12 cellular contexts compared by ENCODE assay signal in genomic region chr6:14452567-14453527, GRCh38.
A peak's percentile ranks its signal among the peaks of the same experiment; 100 is the strongest.
DNase-seq lines count a peak whose midpoint lies in the region; ATAC-seq, FAIRE-seq and TF ChIP-seq lines count a peak whose summit lies in the region.
"Had no signal": no experiment of that assay in that cellular context is flagged by ENCODE, and none has a peak within 500 bp of the region (broad histone marks: within the 10 kb centered on the region; RNA-seq: fewer than 3 reads in every experiment).

No MANE protein-coding gene starts in this region.

- H3K27ac Mint-ChIP-seq in T-helper 2 cell treated with Interferon-gamma antibody and Interleukin-4, amounts not matched to agents 5 μg/mL and 100 μg/mL, for 36 hours, result peak overlapping the region; percentile 90

- intact Hi-C loops in K562 (cut with micrococcal nuclease) (loop anchor here (5.0 kb wide), 1 partner anchor 259 kb away; no protein-coding TSS in a partner anchor), left ventricle myocardium superior (cut with micrococcal nuclease) (no loop called here)

- H2AFZ ChIP-seq in K562 (ENCODE audit: low read depth, low read length), result peak overlapping the region; percentile 76

- CTCF ChIA-PET in K562 (lab: Yijun Ruan, JAX; ENCODE audit: low intra/inter-chr PET ratio), result no interaction called here

- peak; percentile 83 for FAIRE-seq in K562 (lab: Jason Lieb, UNC)
- FAIRE-seq: A204.1 had no signal

- WGBS in K562 (ENCODE audit: insufficient coverage, low coverage, missing lambda C conversion rate), result 46% methylated on average over 17 of the region's 17 CpGs

- peak overlapping the region; percentile 49 to 65; a peak in 3 of 4 replicates for H3K9ac ChIP-seq in K562 (ENCODE audit: insufficient read depth in 1 of 2, low read depth in 2 of 2, low read length in 2 of 2)

- no peak for TF ChIP-seq POLR2A in K562 (conservative IDR thresholded peaks at IDR 0.05)

- peaks cover 2% of the 10 kb centered on the region; the same call in 1 of the 2 replicates for H3K9me3 ChIP-seq in K562 (replicated peaks; ENCODE audit: control insufficient read depth, insufficient read depth, low read depth, low read length)

- H3K4me2 ChIP-seq in K562 (ENCODE audit: insufficient read depth, low read length), result peak overlapping the region; percentile 42

- no peaks in the 10 kb centered on the region for H3K27me3 ChIP-seq in K562 (ENCODE audit: control insufficient read depth in 2 of 2, insufficient read depth in 2 of 2, low read length in 2 of 2)

- ATAC-seq in K562 (peak; percentile 70), GM18867 (IDR thresholded peaks at IDR 0.05; ENCODE audit: unreplicated experiment) (no peak), left ventricle myocardium superior (no peak)

- no peaks in the 10 kb centered on the region for H3K27me3 Mint-ChIP-seq in T-helper 2 cell treated with Interferon-gamma antibody and Interleukin-4, amounts not matched to agents 5 μg/mL and 100 μg/mL, for 36 hours (ENCODE audit: low read depth)

- peaks cover 38 to 69% of the 10 kb centered on the region in 2 experiments for H3K4me1 ChIP-seq in K562 (replicated peaks in 1 of 2; ENCODE audit: control insufficient read depth in 2 of 2, insufficient read depth in 2 of 2, low read length in 2 of 2)

- POLR2A ChIA-PET in K562 (lab: Yijun Ruan, JAX), result interaction anchor here (1.1 kb wide), 1 partner anchor 32 kb away, joined by 4 read pairs; no protein-coding TSS in a partner anchor

- peak overlapping the region; percentile 77 for H3K27ac ChIP-seq in K562 (ENCODE audit: extremely low read depth, low read depth, low read length)

- DNase-seq in NK-92 treated with Interleukin-12 subunit alpha and Interleukin-12 subunit beta, amount 100 ng/mL, for 24 hours (lab: John Stamatoyannopoulos, UW), result peak; percentile 73
- DNase-seq in NK-92 (lab: John Stamatoyannopoulos, UW; ENCODE audit: unreplicated experiment) (no peak), K562 (ENCODE audit: extremely low read depth in 1 of 4, low spot score in 3 of 4) (peak; percentile 40 to 88 (median 62)), SIG-M5 treated with dmso at 0.1 percent for 504 hours (lab: John Stamatoyannopoulos, UW; ENCODE audit: unreplicated experiment) (no peak), left ventricle myocardium superior (no peak)
- DNase-seq in T-helper 2 cell treated with Interferon-gamma antibody and Interleukin-4, amounts not matched to agents 5 μg/mL and 100 μg/mL, for 36 hours (ENCODE audit: low spot score), result peak; percentile 88
- DNase-seq in stimulated activated naive CD4-positive, alpha-beta T cell (lab: John Stamatoyannopoulos, UW), result peak in 4 of 6 experiments; percentile 23 to 57 (median 48)
- DNase-seq: cerebellar nuclear complex had no signal

- H3K4me3 ChIP-seq in K562, result no peak overlapping the region
- H3K4me3 ChIP-seq: lung had no signal

- H3K36me3 ChIP-seq in K562 (ENCODE audit: control insufficient read depth, insufficient read depth, low read length), result no peaks in the 10 kb centered on the region

- H3K4me3 Mint-ChIP-seq in T-helper 2 cell treated with Interferon-gamma antibody and Interleukin-4, amounts not matched to agents 5 μg/mL and 100 μg/mL, for 36 hours, result peak overlapping the region; percentile 63
- H3K4me3 Mint-ChIP-seq: type B pancreatic cell had no signal

- H3K4me1 Mint-ChIP-seq in T-helper 2 cell treated with Interferon-gamma antibody and Interleukin-4, amounts not matched to agents 5 μg/mL and 100 μg/mL, for 36 hours (ENCODE audit: low read depth), result peaks cover 84% of the 10 kb centered on the region

- BruUV-seq in K562 (replicated peaks; lab: Mats Ljungman, UMichigan), result TSS peak; percentile 44

- H3K9me1 ChIP-seq in K562 (ENCODE audit: control insufficient read depth, insufficient read depth, low read length), result peaks cover 3% of the 10 kb centered on the region

- in situ Hi-C loops in K562 (cut with MboI), result no loop called here

- peak; percentile 98 for TF ChIP-seq EP300 in K562 (IDR thresholded peaks at IDR 0.05; ENCODE audit: low read length)

- peak; percentile 8 to 40; a peak in 2 of 4 replicates for TF ChIP-seq RAD21 in K562 (CRISPR knock-in tag; conservative IDR thresholded peaks at IDR 0.05 in 1 of 2, IDR thresholded peaks at IDR 0.05 in 1 of 2)

- peaks cover 18% of the 10 kb centered on the region for H3K36me3 Mint-ChIP-seq in T-helper 2 cell treated with Interferon-gamma antibody and Interleukin-4, amounts not matched to agents 5 μg/mL and 100 μg/mL, for 36 hours (ENCODE audit: low read depth)

- H4K20me1 ChIP-seq in K562 (replicated peaks; ENCODE audit: control insufficient read depth, insufficient read depth, low read length), result no peaks in the 10 kb centered on the region

- no peaks in the 10 kb centered on the region for H3K79me2 ChIP-seq in K562 (ENCODE audit: control insufficient read depth, insufficient read depth, low read length)

- H3K9me3 Mint-ChIP-seq in T-helper 2 cell treated with Interferon-gamma antibody and Interleukin-4, amounts not matched to agents 5 μg/mL and 100 μg/mL, for 36 hours, result peaks cover 10% of the 10 kb centered on the region
- H3K9me3 Mint-ChIP-seq: type B pancreatic cell had no signal

- no peak for TF ChIP-seq CTCF in K562 (IDR thresholded peaks at IDR 0.05 in 2 of 3, conservative IDR thresholded peaks at IDR 0.05 in 1 of 3; ENCODE audit: insufficient read depth in 2 of 3, low read depth in 1 of 3, low read length in 3 of 3)

TF ChIP-seq in K562, 482 proteins besides CTCF, POLR2A, EP300 and RAD21 (continues in another document):
- TF ChIP-seq GATAD2A (IDR thresholded peaks at IDR 0.05) (peak; percentile 91; the same call in 1 of the 2 replicates), ZNF354B (CRISPR knock-in tag; IDR thresholded peaks at IDR 0.05) (no peak), NR2C1 (IDR thresholded peaks at IDR 0.05) (peak; percentile 68), NR2C1 (tag; IDR thresholded peaks at IDR 0.05) (peak; percentile 82), CCNT2 (IDR thresholded peaks at IDR 0.05; ENCODE audit: borderline replicate concordance, extremely low read depth, insufficient read length, low read depth, low read length) (peak; percentile 39), ILK (tag; IDR thresholded peaks at IDR 0.05; ENCODE audit: borderline replicate concordance, low read depth) (no peak), MED1 (CRISPR knock-in tag; IDR thresholded peaks at IDR 0.05; ENCODE audit: borderline replicate concordance) (no peak), DNMT1 (IDR thresholded peaks at IDR 0.05) (no peak), DDX20 (tag; IDR thresholded peaks at IDR 0.05; ENCODE audit: low read depth) (peak; percentile 66; the same call in 1 of the 2 replicates), NCOA2 (IDR thresholded peaks at IDR 0.05; ENCODE audit: partially characterized antibody in 2 of 2) (peak; percentile 52 to 76), HES1 (IDR thresholded peaks at IDR 0.05; ENCODE audit: low read depth) (peak; percentile 39; the same call in 1 of the 2 replicates), CBX1 (IDR thresholded peaks at IDR 0.05; ENCODE audit: low read depth) (no peak), ARID1B (IDR thresholded peaks at IDR 0.05) (peak; percentile 85), GABPA (tag; conservative IDR thresholded peaks at IDR 0.05; ENCODE audit: low read depth) (peak; percentile 13; the same call in 1 of the 2 replicates), LCOR (CRISPR knock-in tag; IDR thresholded peaks at IDR 0.05) (0 out of 2 replicates have a peak, but pooled peaks have one; percentile 60), RCOR1 (IDR thresholded peaks at IDR 0.05; ENCODE audit: borderline replicate concordance in 1 of 2, low read depth in 2 of 2, low read length in 2 of 2) (peak in 1 of 2 experiments; percentile 84; a peak in 2 of 4 replicates), ZNF507 (tag; conservative IDR thresholded peaks at IDR 0.05) (peak; percentile 7; the same call in 1 of the 2 replicates), KAT8 (IDR thresholded peaks at IDR 0.05; ENCODE audit: low read depth) (no peak), TBP (optimal IDR thresholded peaks at IDR 0.05; ENCODE audit: low read depth, low read length) (peak; percentile 58), ZKSCAN1 (IDR thresholded peaks at IDR 0.05; ENCODE audit: low read depth, low read length) (no peak), FOXA1 (IDR thresholded peaks at IDR 0.05; ENCODE audit: borderline replicate concordance) (no peak), PRPF4 (IDR thresholded peaks at IDR 0.05; ENCODE audit: insufficient read depth, low read depth, low read length, poor library complexity, severe bottlenecking) (no peak)

Comparison
In these comparisons a context has a peak if more than half of its experiments do, and no peak if none do; other contexts are left out.
1. DNase-seq: peak in NK-92 treated with Interleukin-12 subunit alpha and Interleukin-12 subunit beta, amount 100 ng/mL, for 24 hours (single experiment), T-helper 2 cell treated with Interferon-gamma antibody and Interleukin-4, amounts not matched to agents 5 μg/mL and 100 μg/mL, for 36 hours (single experiment), K562 (4 of 4) and stimulated activated naive CD4-positive, alpha-beta T cell (4 of 6); none in NK-92 (single experiment), SIG-M5 treated with dmso at 0.1 percent for 504 hours (single experiment) and left ventricle myocardium superior (single experiment).